Comparison of ENCODE assay signal across 1 cellular context in the genomic region with DNA sequence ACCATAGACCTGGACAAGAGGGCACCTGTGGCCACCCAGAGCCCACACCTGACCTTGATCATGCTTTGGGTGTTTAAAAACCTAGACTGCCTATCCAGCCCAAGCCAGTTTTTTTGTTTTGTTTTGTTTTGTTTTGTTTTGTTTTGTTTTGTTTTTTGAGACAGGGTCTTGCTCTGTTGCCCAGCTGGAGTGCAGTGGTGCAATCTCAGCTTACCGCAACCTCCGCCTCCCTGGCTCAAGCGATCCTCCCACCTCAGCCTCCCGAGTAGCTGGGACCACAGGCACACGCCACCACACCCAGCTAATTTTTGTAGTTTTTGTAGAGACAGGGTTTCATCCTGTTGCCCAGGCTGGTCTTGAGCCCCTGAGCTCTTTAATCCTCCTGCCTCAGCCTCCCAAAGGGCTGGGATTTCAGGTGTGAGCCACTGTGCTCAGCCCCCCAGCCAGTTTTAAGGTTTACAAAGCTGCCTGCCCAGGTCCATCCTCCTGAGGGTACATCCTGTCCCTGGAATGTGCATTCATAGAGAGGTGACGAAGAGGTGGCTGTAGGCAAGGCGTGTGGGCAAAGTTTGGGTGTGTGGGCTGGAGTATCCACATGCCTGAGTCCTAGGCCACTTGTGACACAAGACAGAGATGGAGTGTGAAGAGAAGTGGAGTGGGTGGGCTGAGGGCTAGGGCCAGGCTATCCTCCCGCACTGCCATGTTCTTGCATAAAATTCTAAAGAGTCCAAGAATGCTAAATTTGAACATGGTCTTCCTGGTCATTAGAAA.
TF ChIP-seq lines count a peak whose summit lies in the region.

No MANE protein-coding gene starts in this region.

TF ChIP-seq in H1, 55 proteins besides CTCF, POLR2A, EP300 and RAD21 (continued from another document):
- TF ChIP-seq, protein P1, sequence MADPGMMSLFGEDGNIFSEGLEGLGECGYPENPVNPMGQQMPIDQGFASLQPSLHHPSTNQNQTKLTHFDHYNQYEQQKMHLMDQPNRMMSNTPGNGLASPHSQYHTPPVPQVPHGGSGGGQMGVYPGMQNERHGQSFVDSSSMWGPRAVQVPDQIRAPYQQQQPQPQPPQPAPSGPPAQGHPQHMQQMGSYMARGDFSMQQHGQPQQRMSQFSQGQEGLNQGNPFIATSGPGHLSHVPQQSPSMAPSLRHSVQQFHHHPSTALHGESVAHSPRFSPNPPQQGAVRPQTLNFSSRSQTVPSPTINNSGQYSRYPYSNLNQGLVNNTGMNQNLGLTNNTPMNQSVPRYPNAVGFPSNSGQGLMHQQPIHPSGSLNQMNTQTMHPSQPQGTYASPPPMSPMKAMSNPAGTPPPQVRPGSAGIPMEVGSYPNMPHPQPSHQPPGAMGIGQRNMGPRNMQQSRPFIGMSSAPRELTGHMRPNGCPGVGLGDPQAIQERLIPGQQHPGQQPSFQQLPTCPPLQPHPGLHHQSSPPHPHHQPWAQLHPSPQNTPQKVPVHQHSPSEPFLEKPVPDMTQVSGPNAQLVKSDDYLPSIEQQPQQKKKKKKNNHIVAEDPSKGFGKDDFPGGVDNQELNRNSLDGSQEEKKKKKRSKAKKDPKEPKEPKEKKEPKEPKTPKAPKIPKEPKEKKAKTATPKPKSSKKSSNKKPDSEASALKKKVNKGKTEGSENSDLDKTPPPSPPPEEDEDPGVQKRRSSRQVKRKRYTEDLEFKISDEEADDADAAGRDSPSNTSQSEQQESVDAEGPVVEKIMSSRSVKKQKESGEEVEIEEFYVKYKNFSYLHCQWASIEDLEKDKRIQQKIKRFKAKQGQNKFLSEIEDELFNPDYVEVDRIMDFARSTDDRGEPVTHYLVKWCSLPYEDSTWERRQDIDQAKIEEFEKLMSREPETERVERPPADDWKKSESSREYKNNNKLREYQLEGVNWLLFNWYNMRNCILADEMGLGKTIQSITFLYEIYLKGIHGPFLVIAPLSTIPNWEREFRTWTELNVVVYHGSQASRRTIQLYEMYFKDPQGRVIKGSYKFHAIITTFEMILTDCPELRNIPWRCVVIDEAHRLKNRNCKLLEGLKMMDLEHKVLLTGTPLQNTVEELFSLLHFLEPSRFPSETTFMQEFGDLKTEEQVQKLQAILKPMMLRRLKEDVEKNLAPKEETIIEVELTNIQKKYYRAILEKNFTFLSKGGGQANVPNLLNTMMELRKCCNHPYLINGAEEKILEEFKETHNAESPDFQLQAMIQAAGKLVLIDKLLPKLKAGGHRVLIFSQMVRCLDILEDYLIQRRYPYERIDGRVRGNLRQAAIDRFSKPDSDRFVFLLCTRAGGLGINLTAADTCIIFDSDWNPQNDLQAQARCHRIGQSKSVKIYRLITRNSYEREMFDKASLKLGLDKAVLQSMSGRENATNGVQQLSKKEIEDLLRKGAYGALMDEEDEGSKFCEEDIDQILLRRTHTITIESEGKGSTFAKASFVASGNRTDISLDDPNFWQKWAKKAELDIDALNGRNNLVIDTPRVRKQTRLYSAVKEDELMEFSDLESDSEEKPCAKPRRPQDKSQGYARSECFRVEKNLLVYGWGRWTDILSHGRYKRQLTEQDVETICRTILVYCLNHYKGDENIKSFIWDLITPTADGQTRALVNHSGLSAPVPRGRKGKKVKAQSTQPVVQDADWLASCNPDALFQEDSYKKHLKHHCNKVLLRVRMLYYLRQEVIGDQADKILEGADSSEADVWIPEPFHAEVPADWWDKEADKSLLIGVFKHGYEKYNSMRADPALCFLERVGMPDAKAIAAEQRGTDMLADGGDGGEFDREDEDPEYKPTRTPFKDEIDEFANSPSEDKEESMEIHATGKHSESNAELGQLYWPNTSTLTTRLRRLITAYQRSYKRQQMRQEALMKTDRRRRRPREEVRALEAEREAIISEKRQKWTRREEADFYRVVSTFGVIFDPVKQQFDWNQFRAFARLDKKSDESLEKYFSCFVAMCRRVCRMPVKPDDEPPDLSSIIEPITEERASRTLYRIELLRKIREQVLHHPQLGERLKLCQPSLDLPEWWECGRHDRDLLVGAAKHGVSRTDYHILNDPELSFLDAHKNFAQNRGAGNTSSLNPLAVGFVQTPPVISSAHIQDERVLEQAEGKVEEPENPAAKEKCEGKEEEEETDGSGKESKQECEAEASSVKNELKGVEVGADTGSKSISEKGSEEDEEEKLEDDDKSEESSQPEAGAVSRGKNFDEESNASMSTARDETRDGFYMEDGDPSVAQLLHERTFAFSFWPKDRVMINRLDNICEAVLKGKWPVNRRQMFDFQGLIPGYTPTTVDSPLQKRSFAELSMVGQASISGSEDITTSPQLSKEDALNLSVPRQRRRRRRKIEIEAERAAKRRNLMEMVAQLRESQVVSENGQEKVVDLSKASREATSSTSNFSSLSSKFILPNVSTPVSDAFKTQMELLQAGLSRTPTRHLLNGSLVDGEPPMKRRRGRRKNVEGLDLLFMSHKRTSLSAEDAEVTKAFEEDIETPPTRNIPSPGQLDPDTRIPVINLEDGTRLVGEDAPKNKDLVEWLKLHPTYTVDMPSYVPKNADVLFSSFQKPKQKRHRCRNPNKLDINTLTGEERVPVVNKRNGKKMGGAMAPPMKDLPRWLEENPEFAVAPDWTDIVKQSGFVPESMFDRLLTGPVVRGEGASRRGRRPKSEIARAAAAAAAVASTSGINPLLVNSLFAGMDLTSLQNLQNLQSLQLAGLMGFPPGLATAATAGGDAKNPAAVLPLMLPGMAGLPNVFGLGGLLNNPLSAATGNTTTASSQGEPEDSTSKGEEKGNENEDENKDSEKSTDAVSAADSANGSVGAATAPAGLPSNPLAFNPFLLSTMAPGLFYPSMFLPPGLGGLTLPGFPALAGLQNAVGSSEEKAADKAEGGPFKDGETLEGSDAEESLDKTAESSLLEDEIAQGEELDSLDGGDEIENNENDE (IDR thresholded peaks at IDR 0.05; ENCODE audit: insufficient replicate concordance, low read length), result no peak
- TF ChIP-seq SIRT6 (IDR thresholded peaks at IDR 0.05; ENCODE audit: low read length) (no peak), KDM4A (IDR thresholded peaks at IDR 0.05; ENCODE audit: low read depth, low read length, severe bottlenecking) (no peak), PHF8 (conservative IDR thresholded peaks at IDR 0.05; ENCODE audit: low read depth, low read length) (no peak), FOSL1 (IDR thresholded peaks at IDR 0.05; ENCODE audit: insufficient read depth, low read depth, low read length) (no peak), TAF7 (optimal IDR thresholded peaks at IDR 0.05; ENCODE audit: borderline replicate concordance, low read depth, low read length) (no peak), EZH2 (IDR thresholded peaks at IDR 0.05; ENCODE audit: low read depth, low read length, severe bottlenecking) (no peak)
- TF ChIP-seq, protein P2, sequence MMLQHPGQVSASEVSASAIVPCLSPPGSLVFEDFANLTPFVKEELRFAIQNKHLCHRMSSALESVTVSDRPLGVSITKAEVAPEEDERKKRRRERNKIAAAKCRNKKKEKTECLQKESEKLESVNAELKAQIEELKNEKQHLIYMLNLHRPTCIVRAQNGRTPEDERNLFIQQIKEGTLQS (IDR thresholded peaks at IDR 0.05; ENCODE audit: insufficient read depth, low read depth, low read length), result no peak
